In the genomic region with DNA sequence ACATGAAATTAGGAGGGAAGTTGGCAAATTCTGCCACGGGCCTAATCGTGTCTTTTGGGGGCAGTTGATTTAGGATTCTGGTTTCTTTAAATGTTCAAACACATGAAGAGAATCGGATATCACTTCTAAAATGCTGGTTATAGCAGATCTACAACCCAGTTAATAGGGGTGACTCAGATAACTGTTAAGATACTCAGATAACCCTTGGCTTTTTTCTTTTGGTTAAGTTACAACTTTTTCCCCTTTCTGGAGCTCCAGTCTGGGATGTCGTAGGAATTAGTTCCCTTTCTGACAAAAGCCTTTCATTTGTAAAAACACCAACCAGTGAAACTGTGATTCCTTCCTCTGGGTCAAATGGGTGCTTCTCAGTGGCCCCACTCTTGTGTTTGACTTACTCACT, we compare ENCODE assay signal across 8 cellular contexts. TPM values are rescaled to one million over a fixed set of nuclear protein-coding genes. Genes with fewer than 3 reads are reported as not detected.
A peak's percentile ranks its signal among the peaks of the same experiment; 100 is the strongest.
DNase-seq lines count a peak whose midpoint lies in the region; ATAC-seq and TF ChIP-seq lines count a peak whose summit lies in the region.

No MANE protein-coding gene starts in this region.

- ATAC-seq in GM21619 (IDR thresholded peaks at IDR 0.05; ENCODE audit: unreplicated experiment) (no peak), HG03159 (IDR thresholded peaks at IDR 0.05; ENCODE audit: unreplicated experiment) (no peak), GM19463 (IDR thresholded peaks at IDR 0.05; ENCODE audit: unreplicated experiment) (no peak), HG03342 (IDR thresholded peaks at IDR 0.05; ENCODE audit: unreplicated experiment) (no peak)

- peak overlapping the region; percentile 79 for H3K27ac Mint-ChIP-seq in dendritic cell treated with granulocyte-macrophage colony-stimulating factor and Interleukin-4, amounts not matched to agents 40 ng/mL and 50 ng/mL, for 4 days
- H3K27ac Mint-ChIP-seq in nephron, result peak overlapping the region; percentile 62 to 85 (median 75)

- H3K27me3 Mint-ChIP-seq in dendritic cell treated with granulocyte-macrophage colony-stimulating factor and Interleukin-4, amounts not matched to agents 40 ng/mL and 50 ng/mL, for 4 days, result peaks cover 6% of the 10 kb centered on the region
- peaks cover 11% of the 10 kb centered on the region for H3K27me3 Mint-ChIP-seq in nephron (ENCODE audit: low read depth)

- H3K9me3 Mint-ChIP-seq in dendritic cell treated with granulocyte-macrophage colony-stimulating factor and Interleukin-4, amounts not matched to agents 40 ng/mL and 50 ng/mL, for 4 days, result no peaks in the 10 kb centered on the region
- no peaks in the 10 kb centered on the region for H3K9me3 Mint-ChIP-seq in nephron

- intact Hi-C loops in dendritic cell treated with granulocyte-macrophage colony-stimulating factor and Interleukin-4, amounts not matched to agents 40 ng/mL and 50 ng/mL, for 4 days (cut with micrococcal nuclease), result loop anchor here (5.0 kb wide), 1 partner anchor 46 kb away; no protein-coding TSS in a partner anchor

- TF ChIP-seq CTCF in nephron (IDR thresholded peaks at IDR 0.05; ENCODE audit: unreplicated experiment in 3 of 3), result no peak

- H3K4me1 Mint-ChIP-seq in dendritic cell treated with granulocyte-macrophage colony-stimulating factor and Interleukin-4, amounts not matched to agents 40 ng/mL and 50 ng/mL, for 4 days (ENCODE audit: low read depth), result peaks cover 14% of the 10 kb centered on the region
- peaks cover 35% of the 10 kb centered on the region for H3K4me1 Mint-ChIP-seq in nephron

- peak overlapping the region; percentile 84 for H3K4me3 Mint-ChIP-seq in dendritic cell treated with granulocyte-macrophage colony-stimulating factor and Interleukin-4, amounts not matched to agents 40 ng/mL and 50 ng/mL, for 4 days
- H3K4me3 Mint-ChIP-seq in nephron, result peak overlapping the region; percentile 87 to 88 (median 88)

- DNase-seq in AG08395 (ENCODE audit: low spot score) (peak; percentile 8), M059J (ENCODE audit: low read depth) (peak; percentile 77)

- H3K36me3 Mint-ChIP-seq in dendritic cell treated with granulocyte-macrophage colony-stimulating factor and Interleukin-4, amounts not matched to agents 40 ng/mL and 50 ng/mL, for 4 days (ENCODE audit: low read depth), result no peaks in the 10 kb centered on the region
- no peaks in the 10 kb centered on the region for H3K36me3 Mint-ChIP-seq in nephron (ENCODE audit: low read depth)

RNA-seq across cellular contexts. Expression of gene DEPDC7, which starts 1.0 kb away (rescaled TPM):
- 36.3 and 39.6 TPM in 2 replicates for total RNA-seq in M059J (2014; rRNA removed; shearing (Covaris generic))

RNA-seq across cellular contexts. Expression of gene TCP11L1, which starts 22.7 kb away (rescaled TPM):
- total RNA-seq in M059J (2014; rRNA removed; shearing (Covaris generic)), result 18.3 and 30.3 TPM in 2 replicates
